In genomic region chr10:74418285-74418872, GRCh38 we compare ENCODE assay signal across 12 cellular contexts.
DNase-seq lines count a peak whose midpoint lies in the region; ATAC-seq, FAIRE-seq and TF ChIP-seq lines count a peak whose summit lies in the region.
"Had no signal": no experiment of that assay in that cellular context is flagged by ENCODE, and none has a peak within 500 bp of the region (broad histone marks: within the 10 kb centered on the region; RNA-seq: fewer than 3 reads in every experiment).

No MANE protein-coding gene starts in this region.

- H3K4me1 ChIP-seq in astrocyte (ENCODE audit: insufficient read depth, low read length) (no peaks in the 10 kb centered on the region), mesodermal cell (ENCODE audit: control insufficient read depth, insufficient read depth, low read length, poor library complexity, severe bottlenecking) (peaks cover 4% of the 10 kb centered on the region)
- H3K4me1 ChIP-seq: SJSA1 had no signal

- H3K36me3 ChIP-seq in astrocyte (ENCODE audit: insufficient read depth, low read length) (no peaks in the 10 kb centered on the region), mesodermal cell (ENCODE audit: control insufficient read depth, insufficient read depth, low read length) (no peaks in the 10 kb centered on the region)
- H3K36me3 ChIP-seq: SJSA1 had no signal

- 61 to 73% methylated on average over 2 to 3 of the region's 4 CpGs for WGBS in mesodermal cell (ENCODE audit: insufficient coverage in 2 of 2), 2 experiments
- WGBS in lower leg skin, 2 donors, result 38 to 55% methylated on average over 4 of the region's 4 CpGs

- H3K27me3 ChIP-seq in astrocyte (ENCODE audit: insufficient read depth, low read length), result no peaks in the 10 kb centered on the region
- H3K27me3 ChIP-seq: SJSA1 had no signal

- H3K4me3 ChIP-seq in astrocyte (ENCODE audit: insufficient read depth, low read depth, low read length), result no peak overlapping the region
- H3K4me3 ChIP-seq in mesodermal cell (ENCODE audit: extremely low read depth, insufficient read depth, low read length, poor library complexity, severe bottlenecking), result no peak overlapping the region
- H3K4me3 ChIP-seq in lower leg skin (ENCODE audit: low read depth, poor library complexity, severe bottlenecking), result no peak overlapping the region
- H3K4me3 ChIP-seq: lung, SJSA1 had no signal

- peak overlapping the region; percentile 48 for H3K27ac Mint-ChIP-seq in astrocyte (ENCODE audit: unreplicated experiment)

- H3K79me2 ChIP-seq in astrocyte (ENCODE audit: insufficient read depth, low read length), result no peaks in the 10 kb centered on the region

- peaks cover 11% of the 10 kb centered on the region for H3K36me3 Mint-ChIP-seq in astrocyte (ENCODE audit: low read depth, unreplicated experiment)

- peak; percentile 64 for DNase-seq in D341Med (ENCODE audit: low spot score)
- peak; percentile 92 to 97 for DNase-seq in NCI-H1930 (lab: John Stamatoyannopoulos, UW)
- peak; percentile 5 for DNase-seq in astrocyte (ENCODE audit: low read depth)
- no peak for DNase-seq in effector CD4-positive, alpha-beta T cell
- no peak for DNase-seq in lower leg skin (ENCODE audit: low spot score in 2 of 2)
- no peak for DNase-seq in LoVo (ENCODE audit: low spot score)
- DNase-seq: DND-41; stimulated activated CD8-positive, alpha-beta memory T cell treated with anti-CD3 and anti-CD28 coated beads, Interleukin-4, amount 100 ng/mL, for 48 hours had no signal

- peaks cover 2% of the 10 kb centered on the region for H3K9me3 Mint-ChIP-seq in astrocyte (ENCODE audit: unreplicated experiment)

- peaks cover 9% of the 10 kb centered on the region for H3K4me1 Mint-ChIP-seq in astrocyte (ENCODE audit: low read depth, unreplicated experiment)

- H3K4me2 ChIP-seq in astrocyte (ENCODE audit: low read length), result peak overlapping the region; percentile 13

- H4K20me1 ChIP-seq in astrocyte (ENCODE audit: insufficient read depth, low read length), result no peaks in the 10 kb centered on the region

- H3K27me3 Mint-ChIP-seq in astrocyte (ENCODE audit: low read depth, unreplicated experiment), result no peaks in the 10 kb centered on the region

- H3K4me3 Mint-ChIP-seq in astrocyte (ENCODE audit: unreplicated experiment), result no peak overlapping the region

- H2AFZ ChIP-seq in astrocyte (ENCODE audit: low read depth, low read length), result no peak overlapping the region

- intact Hi-C loops in lower leg skin (cut with DNase I; ENCODE audit: low total_unique reads), result no loop called here

- no peak for TF ChIP-seq POLR2A in lower leg skin (IDR thresholded peaks at IDR 0.05)

- H3K9ac ChIP-seq in astrocyte (ENCODE audit: low read length), result no peak overlapping the region

- no peak for FAIRE-seq in astrocyte (lab: Jason Lieb, UNC)

- TF ChIP-seq CTCF in astrocyte (IDR thresholded peaks at IDR 0.05; ENCODE audit: insufficient read depth, low read depth, low read length) (no peak), lower leg skin (IDR thresholded peaks at IDR 0.05) (no peak)

- no peak for ATAC-seq in GM18498 (IDR thresholded peaks at IDR 0.05; ENCODE audit: unreplicated experiment)

- H3K9me3 ChIP-seq in astrocyte (ENCODE audit: insufficient read depth, low read depth, low read length) (no peaks in the 10 kb centered on the region), mesodermal cell (ENCODE audit: control insufficient read depth, low read length) (no peaks in the 10 kb centered on the region)
- H3K9me3 ChIP-seq: SJSA1 had no signal

- H3K27ac ChIP-seq in astrocyte (ENCODE audit: low read depth, low read length) (no peak overlapping the region), mesodermal cell (ENCODE audit: low read depth, low read length, severe bottlenecking) (peak overlapping the region; percentile 96)
- H3K27ac ChIP-seq: SJSA1 had no signal

Comparison
In these comparisons a context has a peak if more than half of its experiments do, and no peak if none do; other contexts are left out.
1. DNase-seq: peak in D341Med (single experiment), NCI-H1930 (2 of 2) and astrocyte (single experiment); none in effector CD4-positive, alpha-beta T cell (single experiment), lower leg skin (0 of 2) and LoVo (single experiment).